35 cellular contexts compared by ENCODE assay signal in the genomic region with DNA sequence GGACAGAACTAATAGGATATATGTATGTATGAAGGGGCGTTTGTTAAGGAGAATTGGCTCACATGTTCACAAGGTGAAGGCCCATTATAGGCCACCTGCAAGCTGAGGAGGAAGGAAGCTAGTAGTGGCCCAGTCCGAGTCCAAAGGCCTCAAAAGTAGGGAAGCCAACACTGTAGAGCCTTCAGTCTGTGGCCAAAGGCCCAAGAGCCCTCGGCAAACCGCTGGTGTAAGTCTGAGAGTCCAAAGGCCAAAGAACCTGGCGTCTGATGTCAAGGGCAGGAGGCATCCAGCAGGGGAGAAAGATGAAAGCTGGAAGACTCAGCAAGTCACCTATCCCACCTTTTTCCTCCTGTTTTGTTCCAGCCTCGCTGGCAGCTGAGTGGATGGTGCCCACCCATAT.
"Had no signal": no experiment of that assay in that cellular context is flagged by ENCODE, and none has a peak within 500 bp of the region (broad histone marks: within the 10 kb centered on the region; RNA-seq: fewer than 3 reads in every experiment).

No MANE protein-coding gene starts in this region.

- H3K27me3 Mint-ChIP-seq: activated B cell treated with CpG ODN at 0.5 μM for 24 hours; activated CD4-positive, alpha-beta memory T cell treated with anti-CD3 and anti-CD28 coated beads for 36 hours had no signal

- H3K4me3 Mint-ChIP-seq: activated B cell treated with CpG ODN at 0.5 μM for 24 hours; activated CD4-positive, alpha-beta memory T cell treated with anti-CD3 and anti-CD28 coated beads for 36 hours; activated naive CD4-positive, alpha-beta T cell treated with anti-CD3 and anti-CD28 coated beads for 36 hours; activated T-cell treated with anti-CD3 and anti-CD28 coated beads, Interleukin-2, amount 50 U/mL, for 4 hours; activated T-helper 1 cell treated with anti-CD3 and anti-CD28 coated beads, Interleukin-12 subunit alpha, Interleukin-12 subunit beta, Interleukin-2, Interleukin-4 antibody, amounts not matched to agents 30 ng/mL and 10 ng/mL and 1 ng/mL, durations not matched to agents 14 hours and 24 hours and 36 hours; T-helper 1 cell treated with Interleukin-12 subunit alpha and Interleukin-12 subunit beta and Interleukin-4 antibody, amounts not matched to agents 30 μg/mL and 1 μg/mL, for 36 hours; T-helper 2 cell treated with Interferon-gamma antibody and Interleukin-4, amounts not matched to agents 5 μg/mL and 100 μg/mL, for 36 hours had no signal

- H3K27ac ChIP-seq: adrenal gland, body of pancreas, breast epithelium, KMS-11, PC-9, SJCRH30, SK-N-MC, VCaP had no signal

- ATAC-seq: activated naive CD4-positive, alpha-beta T cell treated with anti-CD3 and anti-CD28 coated beads, Interleukin-2, amount 50 U/mL, for 72 hours; activated T-cell treated with anti-CD3 and anti-CD28 coated beads, Interleukin-2, amount 50 U/mL, for 4 hours; body of pancreas had no signal

- H3K9me3 Mint-ChIP-seq: T-helper 2 cell treated with Interferon-gamma antibody and Interleukin-4, amounts not matched to agents 5 μg/mL and 100 μg/mL, for 36 hours had no signal

- H3K27ac Mint-ChIP-seq: activated B cell treated with CpG ODN at 0.5 μM for 24 hours; activated CD4-positive, alpha-beta memory T cell treated with anti-CD3 and anti-CD28 coated beads for 36 hours; activated naive CD4-positive, alpha-beta T cell treated with anti-CD3 and anti-CD28 coated beads for 36 hours; activated naive CD4-positive, alpha-beta T cell treated with anti-CD3 and anti-CD28 coated beads, Interleukin-2, amount 50 U/mL, for 72 hours; activated T-helper 1 cell treated with anti-CD3 and anti-CD28 coated beads, Interleukin-12 subunit alpha, Interleukin-12 subunit beta, Interleukin-2, Interleukin-4 antibody, amounts not matched to agents 30 ng/mL and 10 ng/mL and 1 ng/mL, durations not matched to agents 14 hours and 24 hours and 36 hours; T-helper 1 cell treated with Interleukin-12 subunit alpha and Interleukin-12 subunit beta and Interleukin-4 antibody, amounts not matched to agents 30 μg/mL and 1 μg/mL, for 36 hours; T-helper 2 cell treated with Interferon-gamma antibody and Interleukin-4, amounts not matched to agents 5 μg/mL and 100 μg/mL, for 36 hours had no signal

- DNase-seq: activated B cell treated with CpG ODN at 0.5 μM for 24 hours; activated CD4-positive, alpha-beta memory T cell treated with anti-CD3 and anti-CD28 coated beads for 36 hours; activated CD4-positive, alpha-beta T cell treated with anti-CD3 and anti-CD28 coated beads for 4 hours; activated CD4-positive, alpha-beta T cell treated with anti-CD3 and anti-CD28 coated beads, Interleukin-2, amount 50 U/mL, for 1 hour; activated CD4-positive, CD25-positive, alpha-beta regulatory T cell treated with anti-CD3 and anti-CD28 coated beads, Interleukin-2, amount 50 U/mL, for 72 hours; activated CD8-positive, alpha-beta memory T cell treated with anti-CD3 and anti-CD28 coated beads, Interleukin-2, amount 50 U/mL, for 4 hours; activated gamma-delta T cell treated with Interleukin-2 at 50 U/mL for 16 hours; activated naive CD4-positive, alpha-beta T cell treated with anti-CD3 and anti-CD28 coated beads for 36 hours; activated T-cell treated with anti-CD3 and anti-CD28 coated beads for 4 hours; activated T-cell treated with anti-CD3 and anti-CD28 coated beads, Interleukin-2, amount 50 U/mL, for 4 hours; adrenal gland; body of pancreas; MM.1S; NCI-H1092 treated with DMSO at 0.1 percent for 48 hours; NCI-H1417; NCI-H146; NCI-H187; NCI-H2029 treated with DMSO at 0.1 percent for 48 hours; NCI-H2107; NCI-H2171; NCI-H510A; NCI-H526; NCI-H748 treated with DMSO at 0.1 percent for 48 hours; NK-92 treated with Interleukin-12 subunit alpha and Interleukin-12 subunit beta, amount 100 ng/mL, for 24 hours; PC-9; SHP77; SJCRH30 had no signal
